Comparison of ENCODE assay signal across 1 cellular context in the genomic region with DNA sequence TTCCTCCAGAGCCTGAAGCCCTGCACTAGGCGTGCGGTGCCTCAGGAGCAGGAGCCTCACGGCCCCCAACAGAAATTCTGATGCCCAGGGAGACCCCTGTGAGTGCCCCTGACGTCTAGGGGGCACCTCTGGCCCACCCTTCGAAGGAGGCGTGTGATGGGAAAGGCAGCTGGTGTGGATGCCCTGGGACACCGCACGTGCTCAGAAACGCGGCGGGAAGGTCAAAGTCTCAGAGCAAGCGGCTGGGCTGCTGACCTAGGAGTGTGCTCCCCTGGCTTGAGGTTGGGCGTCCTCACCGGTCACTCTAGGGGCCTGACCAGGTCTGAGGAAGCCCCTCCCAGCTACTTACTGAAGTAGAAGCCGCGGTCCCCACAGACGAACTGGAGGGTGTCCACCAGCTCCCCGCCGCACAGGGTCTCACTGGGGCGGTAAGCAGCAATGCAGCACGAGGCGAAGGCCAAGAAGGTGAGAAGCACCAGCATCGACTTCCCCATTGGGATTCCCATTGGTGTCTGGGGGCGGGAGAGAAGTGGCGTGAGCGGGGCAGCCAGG.
TF ChIP-seq lines count a peak whose summit lies in the region.

No MANE protein-coding gene starts in this region.

TF ChIP-seq in HepG2, 621 proteins besides CTCF, POLR2A, EP300 and RAD21 (continued from another document):
- TF ChIP-seq, protein P1, sequence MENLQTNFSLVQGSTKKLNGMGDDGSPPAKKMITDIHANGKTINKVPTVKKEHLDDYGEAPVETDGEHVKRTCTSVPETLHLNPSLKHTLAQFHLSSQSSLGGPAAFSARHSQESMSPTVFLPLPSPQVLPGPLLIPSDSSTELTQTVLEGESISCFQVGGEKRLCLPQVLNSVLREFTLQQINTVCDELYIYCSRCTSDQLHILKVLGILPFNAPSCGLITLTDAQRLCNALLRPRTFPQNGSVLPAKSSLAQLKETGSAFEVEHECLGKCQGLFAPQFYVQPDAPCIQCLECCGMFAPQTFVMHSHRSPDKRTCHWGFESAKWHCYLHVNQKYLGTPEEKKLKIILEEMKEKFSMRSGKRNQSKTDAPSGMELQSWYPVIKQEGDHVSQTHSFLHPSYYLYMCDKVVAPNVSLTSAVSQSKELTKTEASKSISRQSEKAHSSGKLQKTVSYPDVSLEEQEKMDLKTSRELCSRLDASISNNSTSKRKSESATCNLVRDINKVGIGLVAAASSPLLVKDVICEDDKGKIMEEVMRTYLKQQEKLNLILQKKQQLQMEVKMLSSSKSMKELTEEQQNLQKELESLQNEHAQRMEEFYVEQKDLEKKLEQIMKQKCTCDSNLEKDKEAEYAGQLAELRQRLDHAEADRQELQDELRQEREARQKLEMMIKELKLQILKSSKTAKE (CRISPR knock-in tag; IDR thresholded peaks at IDR 0.05; ENCODE audit: borderline replicate concordance), result 0 out of 2 replicates have a peak, but pooled peaks have one; percentile 10
- TF ChIP-seq ZMYM3 (CRISPR knock-in tag; IDR thresholded peaks at IDR 0.05), result no peak
- TF ChIP-seq YEATS2 (CRISPR knock-in tag; IDR thresholded peaks at IDR 0.05; ENCODE audit: borderline replicate concordance), result 0 out of 2 replicates have a peak, but pooled peaks have one; percentile 9
- TF ChIP-seq ZBTB26 (CRISPR knock-in tag; IDR thresholded peaks at IDR 0.05; ENCODE audit: borderline replicate concordance), result no peak
- no peak for TF ChIP-seq ZNF7 (CRISPR knock-in tag; IDR thresholded peaks at IDR 0.05)
- TF ChIP-seq CREB1 (IDR thresholded peaks at IDR 0.05), result no peak
- TF ChIP-seq CREB1 (CRISPR knock-in tag; IDR thresholded peaks at IDR 0.05), result no peak
- TF ChIP-seq RXRB (CRISPR knock-in tag; IDR thresholded peaks at IDR 0.05; ENCODE audit: borderline replicate concordance), result no peak
- TF ChIP-seq TBP (CRISPR knock-in tag; IDR thresholded peaks at IDR 0.05), result no peak
- TF ChIP-seq, protein P2, sequence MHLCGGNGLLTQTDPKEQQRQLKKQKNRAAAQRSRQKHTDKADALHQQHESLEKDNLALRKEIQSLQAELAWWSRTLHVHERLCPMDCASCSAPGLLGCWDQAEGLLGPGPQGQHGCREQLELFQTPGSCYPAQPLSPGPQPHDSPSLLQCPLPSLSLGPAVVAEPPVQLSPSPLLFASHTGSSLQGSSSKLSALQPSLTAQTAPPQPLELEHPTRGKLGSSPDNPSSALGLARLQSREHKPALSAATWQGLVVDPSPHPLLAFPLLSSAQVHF (CRISPR knock-in tag; IDR thresholded peaks at IDR 0.05), result peak; percentile 65; the same call in 1 of the 2 replicates
- TF ChIP-seq FOXM1 (CRISPR knock-in tag; IDR thresholded peaks at IDR 0.05), result no peak
- 0 out of 2 replicates have a peak, but pooled peaks have one; percentile 6 for TF ChIP-seq ISL2 (CRISPR knock-in tag; IDR thresholded peaks at IDR 0.05)
- TF ChIP-seq HNF4A (CRISPR knock-in tag; IDR thresholded peaks at IDR 0.05), result peak; percentile 31; the same call in 1 of the 2 replicates
- TF ChIP-seq, protein P3, sequence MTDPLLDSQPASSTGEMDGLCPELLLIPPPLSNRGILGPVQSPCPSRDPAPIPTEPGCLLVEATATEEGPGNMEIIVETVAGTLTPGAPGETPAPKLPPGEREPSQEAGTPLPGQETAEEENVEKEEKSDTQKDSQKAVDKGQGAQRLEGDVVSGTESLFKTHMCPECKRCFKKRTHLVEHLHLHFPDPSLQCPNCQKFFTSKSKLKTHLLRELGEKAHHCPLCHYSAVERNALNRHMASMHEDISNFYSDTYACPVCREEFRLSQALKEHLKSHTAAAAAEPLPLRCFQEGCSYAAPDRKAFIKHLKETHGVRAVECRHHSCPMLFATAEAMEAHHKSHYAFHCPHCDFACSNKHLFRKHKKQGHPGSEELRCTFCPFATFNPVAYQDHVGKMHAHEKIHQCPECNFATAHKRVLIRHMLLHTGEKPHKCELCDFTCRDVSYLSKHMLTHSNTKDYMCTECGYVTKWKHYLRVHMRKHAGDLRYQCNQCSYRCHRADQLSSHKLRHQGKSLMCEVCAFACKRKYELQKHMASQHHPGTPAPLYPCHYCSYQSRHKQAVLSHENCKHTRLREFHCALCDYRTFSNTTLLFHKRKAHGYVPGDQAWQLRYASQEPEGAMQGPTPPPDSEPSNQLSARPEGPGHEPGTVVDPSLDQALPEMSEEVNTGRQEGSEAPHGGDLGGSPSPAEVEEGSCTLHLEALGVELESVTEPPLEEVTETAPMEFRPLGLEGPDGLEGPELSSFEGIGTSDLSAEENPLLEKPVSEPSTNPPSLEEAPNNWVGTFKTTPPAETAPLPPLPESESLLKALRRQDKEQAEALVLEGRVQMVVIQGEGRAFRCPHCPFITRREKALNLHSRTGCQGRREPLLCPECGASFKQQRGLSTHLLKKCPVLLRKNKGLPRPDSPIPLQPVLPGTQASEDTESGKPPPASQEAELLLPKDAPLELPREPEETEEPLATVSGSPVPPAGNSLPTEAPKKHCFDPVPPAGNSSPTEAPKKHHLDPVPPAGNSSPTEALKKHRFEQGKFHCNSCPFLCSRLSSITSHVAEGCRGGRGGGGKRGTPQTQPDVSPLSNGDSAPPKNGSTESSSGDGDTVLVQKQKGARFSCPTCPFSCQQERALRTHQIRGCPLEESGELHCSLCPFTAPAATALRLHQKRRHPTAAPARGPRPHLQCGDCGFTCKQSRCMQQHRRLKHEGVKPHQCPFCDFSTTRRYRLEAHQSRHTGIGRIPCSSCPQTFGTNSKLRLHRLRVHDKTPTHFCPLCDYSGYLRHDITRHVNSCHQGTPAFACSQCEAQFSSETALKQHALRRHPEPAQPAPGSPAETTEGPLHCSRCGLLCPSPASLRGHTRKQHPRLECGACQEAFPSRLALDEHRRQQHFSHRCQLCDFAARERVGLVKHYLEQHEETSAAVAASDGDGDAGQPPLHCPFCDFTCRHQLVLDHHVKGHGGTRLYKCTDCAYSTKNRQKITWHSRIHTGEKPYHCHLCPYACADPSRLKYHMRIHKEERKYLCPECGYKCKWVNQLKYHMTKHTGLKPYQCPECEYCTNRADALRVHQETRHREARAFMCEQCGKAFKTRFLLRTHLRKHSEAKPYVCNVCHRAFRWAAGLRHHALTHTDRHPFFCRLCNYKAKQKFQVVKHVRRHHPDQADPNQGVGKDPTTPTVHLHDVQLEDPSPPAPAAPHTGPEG (CRISPR knock-in tag; IDR thresholded peaks at IDR 0.05), result no peak
- no peak for TF ChIP-seq NONO (IDR thresholded peaks at IDR 0.05)
- TF ChIP-seq NONO (CRISPR knock-in tag; conservative IDR thresholded peaks at IDR 0.05), result peak; percentile 11; the same call in 1 of the 2 replicates
- TF ChIP-seq ZBTB38 (CRISPR knock-in tag; IDR thresholded peaks at IDR 0.05), result 0 out of 2 replicates have a peak, but pooled peaks have one; percentile 14
- peak; percentile 51; the same call in 1 of the 2 replicates for TF ChIP-seq HNRNPL (IDR thresholded peaks at IDR 0.05; ENCODE audit: low read depth, low read length)
